Comparison of ENCODE assay signal across 1 cellular context in genomic region chr19:10230155-10230903, GRCh38.
TF ChIP-seq lines count a peak whose summit lies in the region.

No MANE protein-coding gene starts in this region.

TF ChIP-seq in K562, 482 proteins besides CTCF, POLR2A, EP300 and RAD21 (continued from another document):
- TF ChIP-seq, protein P1, sequence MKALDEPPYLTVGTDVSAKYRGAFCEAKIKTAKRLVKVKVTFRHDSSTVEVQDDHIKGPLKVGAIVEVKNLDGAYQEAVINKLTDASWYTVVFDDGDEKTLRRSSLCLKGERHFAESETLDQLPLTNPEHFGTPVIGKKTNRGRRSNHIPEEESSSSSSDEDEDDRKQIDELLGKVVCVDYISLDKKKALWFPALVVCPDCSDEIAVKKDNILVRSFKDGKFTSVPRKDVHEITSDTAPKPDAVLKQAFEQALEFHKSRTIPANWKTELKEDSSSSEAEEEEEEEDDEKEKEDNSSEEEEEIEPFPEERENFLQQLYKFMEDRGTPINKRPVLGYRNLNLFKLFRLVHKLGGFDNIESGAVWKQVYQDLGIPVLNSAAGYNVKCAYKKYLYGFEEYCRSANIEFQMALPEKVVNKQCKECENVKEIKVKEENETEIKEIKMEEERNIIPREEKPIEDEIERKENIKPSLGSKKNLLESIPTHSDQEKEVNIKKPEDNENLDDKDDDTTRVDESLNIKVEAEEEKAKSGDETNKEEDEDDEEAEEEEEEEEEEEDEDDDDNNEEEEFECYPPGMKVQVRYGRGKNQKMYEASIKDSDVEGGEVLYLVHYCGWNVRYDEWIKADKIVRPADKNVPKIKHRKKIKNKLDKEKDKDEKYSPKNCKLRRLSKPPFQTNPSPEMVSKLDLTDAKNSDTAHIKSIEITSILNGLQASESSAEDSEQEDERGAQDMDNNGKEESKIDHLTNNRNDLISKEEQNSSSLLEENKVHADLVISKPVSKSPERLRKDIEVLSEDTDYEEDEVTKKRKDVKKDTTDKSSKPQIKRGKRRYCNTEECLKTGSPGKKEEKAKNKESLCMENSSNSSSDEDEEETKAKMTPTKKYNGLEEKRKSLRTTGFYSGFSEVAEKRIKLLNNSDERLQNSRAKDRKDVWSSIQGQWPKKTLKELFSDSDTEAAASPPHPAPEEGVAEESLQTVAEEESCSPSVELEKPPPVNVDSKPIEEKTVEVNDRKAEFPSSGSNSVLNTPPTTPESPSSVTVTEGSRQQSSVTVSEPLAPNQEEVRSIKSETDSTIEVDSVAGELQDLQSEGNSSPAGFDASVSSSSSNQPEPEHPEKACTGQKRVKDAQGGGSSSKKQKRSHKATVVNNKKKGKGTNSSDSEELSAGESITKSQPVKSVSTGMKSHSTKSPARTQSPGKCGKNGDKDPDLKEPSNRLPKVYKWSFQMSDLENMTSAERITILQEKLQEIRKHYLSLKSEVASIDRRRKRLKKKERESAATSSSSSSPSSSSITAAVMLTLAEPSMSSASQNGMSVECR (CRISPR knock-in tag; IDR thresholded peaks at IDR 0.05): peak; percentile 48; the same call in 1 of the 2 replicates
- TF ChIP-seq MTA1 (IDR thresholded peaks at IDR 0.05; ENCODE audit: borderline replicate concordance) (peak; percentile 41; the same call in 1 of the 2 replicates), SMAD1 (IDR thresholded peaks at IDR 0.05; ENCODE audit: low read depth, low read length, partially characterized antibody) (no peak), C11orf30 (IDR thresholded peaks at IDR 0.05; ENCODE audit: low read depth) (no peak)
